In genomic region chr3:160562952-160563351, GRCh38 we compare ENCODE assay signal across 11 cellular contexts. TPM values are rescaled to one million over a fixed set of nuclear protein-coding genes. Genes with fewer than 3 reads are reported as not detected.
DNase-seq lines count a peak whose midpoint lies in the region; ATAC-seq and TF ChIP-seq lines count a peak whose summit lies in the region.
"Had no signal": no experiment of that assay in that cellular context is flagged by ENCODE, and none has a peak within 500 bp of the region (broad histone marks: within the 10 kb centered on the region; RNA-seq: fewer than 3 reads in every experiment).

No MANE protein-coding gene starts in this region.

- no peak overlapping the region for H3K27ac ChIP-seq in Peyer's patch

- peak overlapping the region; percentile 59 for H3K4me3 Mint-ChIP-seq in activated CD8-positive, alpha-beta memory T cell treated with anti-CD3 and anti-CD28 coated beads, Interleukin-2, amount 10 ng/mL, durations not matched to agents 7 days and 5 days
- H3K4me3 Mint-ChIP-seq in T-cell = peak overlapping the region; percentile 89 to 94 (median 92)
- H3K4me3 Mint-ChIP-seq in stimulated activated memory B cell treated with anti-CD40 and anti-IgM and Interleukin-4, amounts not matched to agents 10 μg/mL and 1 μg/mL and 100 μg/mL, for 72 hours = peak overlapping the region; percentile 58

- POLR2A ChIA-PET in T-cell (lab: Charles Lee) = no interaction called here

- TF ChIP-seq POLR2A in Peyer's patch (IDR thresholded peaks at IDR 0.05) = no peak

- H3K36me3 ChIP-seq in Peyer's patch = no peaks in the 10 kb centered on the region

- CTCF ChIA-PET in activated CD8-positive, alpha-beta memory T cell treated with anti-CD3 and anti-CD28 coated beads, Interleukin-2, amount 10 ng/mL, durations not matched to agents 7 days and 5 days (lab: Charles Lee) = no interaction called here
- CTCF ChIA-PET in T-cell (lab: Charles Lee) = interaction anchor here (0.5 to 0.6 kb wide), 2 partner anchors 76 to 118 kb away, joined by 3 read pairs; no protein-coding TSS in a partner anchor

- no peaks in the 10 kb centered on the region for H3K9me3 Mint-ChIP-seq in activated CD8-positive, alpha-beta memory T cell treated with anti-CD3 and anti-CD28 coated beads, Interleukin-2, amount 10 ng/mL, durations not matched to agents 7 days and 5 days (ENCODE audit: low read depth)
- no peaks in the 10 kb centered on the region for H3K9me3 Mint-ChIP-seq in T-cell
- H3K9me3 Mint-ChIP-seq in stimulated activated memory B cell treated with anti-CD40 and anti-IgM and Interleukin-4, amounts not matched to agents 10 μg/mL and 1 μg/mL and 100 μg/mL, for 72 hours = no peaks in the 10 kb centered on the region

- H3K27me3 ChIP-seq in Peyer's patch = no peaks in the 10 kb centered on the region

- peaks cover 60% of the 10 kb centered on the region for H3K4me1 Mint-ChIP-seq in activated CD8-positive, alpha-beta memory T cell treated with anti-CD3 and anti-CD28 coated beads, Interleukin-2, amount 10 ng/mL, durations not matched to agents 7 days and 5 days
- peaks cover 69 to 76% (median 76%) of the 10 kb centered on the region in 3 donors for H3K4me1 Mint-ChIP-seq in T-cell
- H3K4me1 Mint-ChIP-seq in stimulated activated memory B cell treated with anti-CD40 and anti-IgM and Interleukin-4, amounts not matched to agents 10 μg/mL and 1 μg/mL and 100 μg/mL, for 72 hours = peaks cover 66% of the 10 kb centered on the region

- no peak for DNase-seq in activated CD8-positive, alpha-beta memory T cell treated with anti-CD3 and anti-CD28 coated beads, Interleukin-2, amount 10 ng/mL, durations not matched to agents 7 days and 5 days
- no peak for DNase-seq in activated CD8-positive, alpha-beta memory T cell treated with anti-CD3 and anti-CD28 coated beads, Interleukin-2, amount 50 U/mL, for 48 hours
- DNase-seq in T-cell (no peak), fibroblast of the aortic adventitia (ENCODE audit: low read depth) (no peak), Peyer's patch (no peak), CD1c-positive myeloid dendritic cell (ENCODE audit: extremely low spot score) (no peak)
- DNase-seq: activated CD4-positive, CD25-positive, alpha-beta regulatory T cell treated with anti-CD3 and anti-CD28 coated beads, Interleukin-2, amount 50 U/mL, for 72 hours; GOT3; NCI-H748 treated with DMSO at 0.1 percent for 48 hours had no signal

- peak overlapping the region; percentile 42 for H3K4me3 ChIP-seq in fibroblast of the aortic adventitia (ENCODE audit: low read depth, low read length)
- H3K4me3 ChIP-seq in Peyer's patch = no peak overlapping the region

- H3K9me3 ChIP-seq in Peyer's patch = no peaks in the 10 kb centered on the region

- no peaks in the 10 kb centered on the region for H3K27me3 Mint-ChIP-seq in activated CD8-positive, alpha-beta memory T cell treated with anti-CD3 and anti-CD28 coated beads, Interleukin-2, amount 10 ng/mL, durations not matched to agents 7 days and 5 days
- H3K27me3 Mint-ChIP-seq in T-cell = no peaks in the 10 kb centered on the region
- no peaks in the 10 kb centered on the region for H3K27me3 Mint-ChIP-seq in stimulated activated memory B cell treated with anti-CD40 and anti-IgM and Interleukin-4, amounts not matched to agents 10 μg/mL and 1 μg/mL and 100 μg/mL, for 72 hours

- peak overlapping the region; percentile 62 for H3K27ac Mint-ChIP-seq in activated CD8-positive, alpha-beta memory T cell treated with anti-CD3 and anti-CD28 coated beads, Interleukin-2, amount 10 ng/mL, durations not matched to agents 7 days and 5 days
- peak overlapping the region; percentile 21 to 23 for H3K27ac Mint-ChIP-seq in T-cell
- peak overlapping the region; percentile 99 for H3K27ac Mint-ChIP-seq in stimulated activated memory B cell treated with anti-CD40 and anti-IgM and Interleukin-4, amounts not matched to agents 10 μg/mL and 1 μg/mL and 100 μg/mL, for 72 hours

- TF ChIP-seq CTCF in fibroblast of the aortic adventitia (IDR thresholded peaks at IDR 0.05; ENCODE audit: insufficient read depth, low read length) (no peak), Peyer's patch (IDR thresholded peaks at IDR 0.05) (no peak)

- H3K4me1 ChIP-seq in Peyer's patch = peaks cover 0 to 41% (median 6%) of the 10 kb centered on the region in 4 donors

- ATAC-seq in activated CD8-positive, alpha-beta memory T cell treated with anti-CD3 and anti-CD28 coated beads, Interleukin-2, amount 10 ng/mL, durations not matched to agents 7 days and 5 days = no peak
- no peak for ATAC-seq in T-cell (replicated peaks in 1 of 4)
- no peak for ATAC-seq in stimulated activated memory B cell treated with anti-CD40 and anti-IgM and Interleukin-4, amounts not matched to agents 10 μg/mL and 1 μg/mL and 100 μg/mL, for 72 hours
- ATAC-seq in HG03135 (IDR thresholded peaks at IDR 0.05; ENCODE audit: unreplicated experiment) = no peak

- peaks cover 22% of the 10 kb centered on the region for H3K36me3 Mint-ChIP-seq in activated CD8-positive, alpha-beta memory T cell treated with anti-CD3 and anti-CD28 coated beads, Interleukin-2, amount 10 ng/mL, durations not matched to agents 7 days and 5 days
- H3K36me3 Mint-ChIP-seq in T-cell = peaks cover 3% of the 10 kb centered on the region
- H3K36me3 Mint-ChIP-seq in stimulated activated memory B cell treated with anti-CD40 and anti-IgM and Interleukin-4, amounts not matched to agents 10 μg/mL and 1 μg/mL and 100 μg/mL, for 72 hours = peaks cover 16% of the 10 kb centered on the region

RNA-seq across cellular contexts. Expression of gene KPNA4, which starts 2.4 kb away (rescaled TPM):
- 10 to 100 TPM; 38.2 to 51.8 TPM for total RNA-seq in activated CD8-positive, alpha-beta memory T cell treated with anti-CD3 and anti-CD28 coated beads, Interleukin-2, amount 10 ng/mL, durations not matched to agents 7 days and 5 days
- total RNA-seq in T-cell (10 to 100 TPM; 31.9 to 53.7 (median 43.4) TPM), fibroblast of the aortic adventitia (ENCODE audit: low replicate concordance) (37.8 and 46.0 TPM in 2 replicates), Peyer's patch (10 to 100 TPM; 15.2 to 20.5 (median 18.4) TPM)

Comparison
In these comparisons a context has a peak if more than half of its experiments do, and no peak if none do; other contexts are left out.
1. H3K27ac Mint-ChIP-seq: peak in every context shown above with its lines; median percentile 99 in stimulated activated memory B cell treated with anti-CD40 and anti-IgM and Interleukin-4, amounts not matched to agents 10 μg/mL and 1 μg/mL and 100 μg/mL, for 72 hours; 62 in activated CD8-positive, alpha-beta memory T cell treated with anti-CD3 and anti-CD28 coated beads, Interleukin-2, amount 10 ng/mL, durations not matched to agents 7 days and 5 days; 22 in T-cell.